In the genomic region with DNA sequence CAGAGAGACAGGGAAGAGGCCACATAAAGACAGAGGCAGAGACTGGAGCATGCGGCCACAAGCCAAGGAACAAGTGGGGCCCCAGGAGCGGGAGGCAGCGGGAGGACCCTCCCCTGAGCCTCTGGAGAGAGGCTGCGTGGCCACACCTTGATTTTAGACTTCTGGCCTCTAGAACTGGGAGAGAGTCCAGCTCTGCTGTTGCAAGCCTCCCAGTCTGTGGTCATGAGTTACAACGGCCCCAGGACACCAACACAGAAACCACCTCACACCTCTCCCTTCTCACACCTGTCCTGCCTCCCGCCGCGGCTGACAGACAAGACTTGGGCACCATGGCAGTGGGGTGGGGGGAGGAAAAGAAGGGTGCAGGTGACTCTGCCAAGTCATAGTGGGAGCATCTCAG, we compare ENCODE assay signal across 9 cellular contexts. TPM values are rescaled to one million over a fixed set of nuclear protein-coding genes. Genes with fewer than 3 reads are reported as not detected.
DNase-seq lines count a peak whose midpoint lies in the region; ATAC-seq and TF ChIP-seq lines count a peak whose summit lies in the region.
"Had no signal": no experiment of that assay in that cellular context is flagged by ENCODE, and none has a peak within 500 bp of the region (broad histone marks: within the 10 kb centered on the region; RNA-seq: fewer than 3 reads in every experiment).

No MANE protein-coding gene starts in this region.

- CTCF ChIA-PET in CD8-positive, alpha-beta memory T cell (lab: Charles Lee): no interaction called here

- no peak overlapping the region for H2AFZ ChIP-seq in neural progenitor cell (replicated peaks)

- H3K9me3 Mint-ChIP-seq in CD8-positive, alpha-beta memory T cell: no peaks in the 10 kb centered on the region
- no peaks in the 10 kb centered on the region for H3K9me3 Mint-ChIP-seq in neural progenitor cell

- H3K9ac ChIP-seq in neural progenitor cell: no peak overlapping the region

- peaks cover 58% of the 10 kb centered on the region for H4K20me1 ChIP-seq in neural progenitor cell (ENCODE audit: low read depth)

- peaks cover 22 to 29% (median 22%) of the 10 kb centered on the region in 3 donors for H3K4me1 Mint-ChIP-seq in CD8-positive, alpha-beta memory T cell
- H3K4me1 Mint-ChIP-seq in neural progenitor cell: peaks cover 22% of the 10 kb centered on the region

- no peaks in the 10 kb centered on the region for H3K36me3 ChIP-seq in CD8-positive, alpha-beta memory T cell (ENCODE audit: insufficient read depth, low read length)
- H3K36me3 ChIP-seq in ectodermal cell (ENCODE audit: control insufficient read depth, insufficient read depth, low read length) (no peaks in the 10 kb centered on the region), neural progenitor cell (no peaks in the 10 kb centered on the region), mucosa of descending colon (ENCODE audit: low read depth) (no peaks in the 10 kb centered on the region)

- peak overlapping the region; percentile 12 for H3K4me3 ChIP-seq in CD8-positive, alpha-beta memory T cell (ENCODE audit: low read length)
- H3K4me3 ChIP-seq in NB4 (ENCODE audit: low read depth, low read length) (peak overlapping the region; percentile 25), ectodermal cell (ENCODE audit: insufficient read depth, low read depth, low read length) (peak overlapping the region; percentile 86), neural progenitor cell (peak overlapping the region; percentile 99), mucosa of descending colon (no peak overlapping the region)

- DNase-seq in CD8-positive, alpha-beta memory T cell: no peak
- DNase-seq in NB4 (ENCODE audit: low read depth): no peak
- no peak for DNase-seq in neural progenitor cell (ENCODE audit: low spot score)
- DNase-seq in mucosa of descending colon: no peak
- DNase-seq in NCI-H526 treated with DMSO at 0.1 percent for 48 hours (lab: John Stamatoyannopoulos, UW): no peak
- DNase-seq in NK-92 treated with Interleukin-12 subunit alpha and Interleukin-12 subunit beta, amount 100 ng/mL, for 24 hours (lab: John Stamatoyannopoulos, UW): no peak
- DNase-seq: NCI-H226 had no signal

- peaks cover 22% of the 10 kb centered on the region for H3F3A ChIP-seq in neural progenitor cell (ENCODE audit: low read depth)

- intact Hi-C loops in mucosa of descending colon (cut with DNase I, micrococcal nuclease): no loop called here

- peak overlapping the region in 5 of 8 donors; percentile 39 to 88 (median 78) for H3K27ac Mint-ChIP-seq in CD8-positive, alpha-beta memory T cell
- H3K27ac Mint-ChIP-seq in neural progenitor cell: no peak overlapping the region

- peaks cover 0 to 35% (median 2%) of the 10 kb centered on the region in 3 donors for H3K36me3 Mint-ChIP-seq in CD8-positive, alpha-beta memory T cell
- H3K36me3 Mint-ChIP-seq in neural progenitor cell: peaks cover 13% of the 10 kb centered on the region

- ATAC-seq in mucosa of descending colon (no peak), GM18858 (IDR thresholded peaks at IDR 0.05; ENCODE audit: unreplicated experiment) (no peak)

- POLR2A ChIA-PET in CD8-positive, alpha-beta memory T cell (lab: Charles Lee): no interaction called here

- WGBS in ectodermal cell, 2 experiments: 94 to 96% methylated on average over 8 of the region's 8 CpGs

- peak overlapping the region; percentile 98 for H3K4me2 ChIP-seq in neural progenitor cell

- no peaks in the 10 kb centered on the region for H3K27me3 Mint-ChIP-seq in CD8-positive, alpha-beta memory T cell
- H3K27me3 Mint-ChIP-seq in neural progenitor cell (ENCODE audit: insufficient read depth, low read depth): peaks cover 16% of the 10 kb centered on the region

- H3K9me3 ChIP-seq in CD8-positive, alpha-beta memory T cell (ENCODE audit: low read length): no peaks in the 10 kb centered on the region
- no peaks in the 10 kb centered on the region for H3K9me3 ChIP-seq in ectodermal cell (ENCODE audit: control insufficient read depth, low read length)
- no peaks in the 10 kb centered on the region for H3K9me3 ChIP-seq in neural progenitor cell (ENCODE audit: low read depth)
- no peaks in the 10 kb centered on the region for H3K9me3 ChIP-seq in mucosa of descending colon

- no peak for TF ChIP-seq CTCF in NB4 (IDR thresholded peaks at IDR 0.05; ENCODE audit: low read depth, low read length)
- TF ChIP-seq CTCF in neural progenitor cell (IDR thresholded peaks at IDR 0.05): no peak
- TF ChIP-seq CTCF in mucosa of descending colon (IDR thresholded peaks at IDR 0.05): no peak

- H3K27ac ChIP-seq in CD8-positive, alpha-beta memory T cell (ENCODE audit: low read depth, low read length): peak overlapping the region; percentile 12
- H3K27ac ChIP-seq in ectodermal cell (ENCODE audit: insufficient read depth, low read depth, low read length, poor library complexity, severe bottlenecking) (no peak overlapping the region), neural progenitor cell (no peak overlapping the region)

- no peak for TF ChIP-seq POLR2A in NB4 (IDR thresholded peaks at IDR 0.05; ENCODE audit: extremely low read depth, insufficient read length)

- no peaks in the 10 kb centered on the region for H3K27me3 ChIP-seq in CD8-positive, alpha-beta memory T cell (ENCODE audit: insufficient read depth, low read length, poor library complexity, severe bottlenecking)
- no peaks in the 10 kb centered on the region for H3K27me3 ChIP-seq in ectodermal cell (ENCODE audit: control insufficient read depth, insufficient read depth, low read length, poor library complexity, severe bottlenecking)
- H3K27me3 ChIP-seq in neural progenitor cell: no peaks in the 10 kb centered on the region

- peaks cover 23% of the 10 kb centered on the region for H3K4me1 ChIP-seq in CD8-positive, alpha-beta memory T cell (ENCODE audit: insufficient read depth, low read length)
- peaks cover 8% of the 10 kb centered on the region for H3K4me1 ChIP-seq in ectodermal cell (ENCODE audit: control insufficient read depth, insufficient read depth, low read length)
- H3K4me1 ChIP-seq in neural progenitor cell: peaks cover 9% of the 10 kb centered on the region
- H3K4me1 ChIP-seq in mucosa of descending colon (ENCODE audit: low read depth): peaks cover 21% of the 10 kb centered on the region

- H3K4me3 Mint-ChIP-seq in CD8-positive, alpha-beta memory T cell: peak overlapping the region; percentile 83 to 92 (median 86)
- H3K4me3 Mint-ChIP-seq in neural progenitor cell: peak overlapping the region; percentile 90

- peaks cover 48% of the 10 kb centered on the region for H3K79me2 ChIP-seq in neural progenitor cell (ENCODE audit: low read depth)

RNA-seq across cellular contexts. Expression of a gene that starts 2.2 kb away (rescaled TPM):
- total RNA-seq in CD8-positive, alpha-beta memory T cell: 10 to 100 TPM; 18.0 to 19.2 TPM
- polyA plus RNA-seq in CD8-positive, alpha-beta memory T cell: 5.3 TPM
- 22.8 TPM for polyA plus RNA-seq in ectodermal cell (2013, experiment 1 of 4)
- 19.1 TPM for polyA plus RNA-seq in ectodermal cell (2013, experiment 2 of 4)
- 20.5 TPM for polyA plus RNA-seq in ectodermal cell (2013, experiment 3 of 4)
- polyA plus RNA-seq in ectodermal cell (2013, experiment 4 of 4): 23.1 TPM
- total RNA-seq in neural progenitor cell (ENCODE audit: low replicate concordance) (8.8 and 23.6 TPM in 2 replicates), mucosa of descending colon (10 to 100 TPM in 1 of 3 donors, 1 to 10 TPM in 2; 9.5 to 14.4 (median 9.6) TPM)

RNA-seq across cellular contexts. Expression of a gene that starts 27.0 kb away (rescaled TPM):
- total RNA-seq in CD8-positive, alpha-beta memory T cell: 100 to 1,000 TPM in 1 of 2 experiments, 10 to 100 TPM in 1; 96.4 to 101 TPM
- 39.2 TPM for polyA plus RNA-seq in CD8-positive, alpha-beta memory T cell
- 105 TPM for polyA plus RNA-seq in ectodermal cell (2013, experiment 1 of 4)
- polyA plus RNA-seq in ectodermal cell (2013, experiment 2 of 4): 89.9 TPM
- polyA plus RNA-seq in ectodermal cell (2013, experiment 3 of 4): 54.9 TPM
- polyA plus RNA-seq in ectodermal cell (2013, experiment 4 of 4): 58.5 TPM
- 51.3 and 65.3 TPM in 2 replicates for total RNA-seq in neural progenitor cell (ENCODE audit: low replicate concordance)
- 10 to 100 TPM; 42.1 to 50.7 (median 45.1) TPM for total RNA-seq in mucosa of descending colon

RNA-seq across cellular contexts. Expression of a gene that starts 27.0 kb away (rescaled TPM):
- 10 to 100 TPM; 52.2 to 55.5 TPM for total RNA-seq in CD8-positive, alpha-beta memory T cell
- polyA plus RNA-seq in CD8-positive, alpha-beta memory T cell: 13.1 TPM
- 89.1 TPM for polyA plus RNA-seq in ectodermal cell (2013, experiment 1 of 4)
- polyA plus RNA-seq in ectodermal cell (2013, experiment 2 of 4): 79.9 TPM
- polyA plus RNA-seq in ectodermal cell (2013, experiment 3 of 4): 67.9 TPM
- 65.1 TPM for polyA plus RNA-seq in ectodermal cell (2013, experiment 4 of 4)
- total RNA-seq in neural progenitor cell (ENCODE audit: low replicate concordance) (34.9 and 52.3 TPM in 2 replicates), mucosa of descending colon (10 to 100 TPM; 27.8 to 47.6 (median 33.2) TPM)

RNA-seq across cellular contexts. Expression of a gene that starts 37.5 kb away (rescaled TPM):
- total RNA-seq in CD8-positive, alpha-beta memory T cell: 10 to 100 TPM; 22.1 to 23.6 TPM
- 2.6 TPM for polyA plus RNA-seq in CD8-positive, alpha-beta memory T cell
- 21.6 TPM for polyA plus RNA-seq in ectodermal cell (2013, experiment 1 of 4)
- 22.3 TPM for polyA plus RNA-seq in ectodermal cell (2013, experiment 2 of 4)
- polyA plus RNA-seq in ectodermal cell (2013, experiment 3 of 4): 15.7 TPM
- polyA plus RNA-seq in ectodermal cell (2013, experiment 4 of 4): 15.3 TPM
- total RNA-seq in neural progenitor cell (ENCODE audit: low replicate concordance): 6.8 and 16.5 TPM in 2 replicates
- 1 to 10 TPM; 7.4 to 7.6 (median 7.6) TPM for total RNA-seq in mucosa of descending colon

RNA-seq across cellular contexts. Expression of a gene that starts 45.4 kb away (rescaled TPM):
- total RNA-seq in CD8-positive, alpha-beta memory T cell: 10 to 100 TPM; 75.5 to 78.0 TPM
- 42.9 TPM for polyA plus RNA-seq in CD8-positive, alpha-beta memory T cell
- 42.6 TPM for polyA plus RNA-seq in ectodermal cell (2013, experiment 1 of 4)
- polyA plus RNA-seq in ectodermal cell (2013, experiment 2 of 4): 50.8 TPM
- 32.5 TPM for polyA plus RNA-seq in ectodermal cell (2013, experiment 3 of 4)
- 40.2 TPM for polyA plus RNA-seq in ectodermal cell (2013, experiment 4 of 4)
- total RNA-seq in neural progenitor cell (ENCODE audit: low replicate concordance) (16.8 and 23.8 TPM in 2 replicates), mucosa of descending colon (10 to 100 TPM; 60.0 to 69.5 (median 69.3) TPM)
